Comparison of ENCODE assay signal across 21 cellular contexts in the genomic region with DNA sequence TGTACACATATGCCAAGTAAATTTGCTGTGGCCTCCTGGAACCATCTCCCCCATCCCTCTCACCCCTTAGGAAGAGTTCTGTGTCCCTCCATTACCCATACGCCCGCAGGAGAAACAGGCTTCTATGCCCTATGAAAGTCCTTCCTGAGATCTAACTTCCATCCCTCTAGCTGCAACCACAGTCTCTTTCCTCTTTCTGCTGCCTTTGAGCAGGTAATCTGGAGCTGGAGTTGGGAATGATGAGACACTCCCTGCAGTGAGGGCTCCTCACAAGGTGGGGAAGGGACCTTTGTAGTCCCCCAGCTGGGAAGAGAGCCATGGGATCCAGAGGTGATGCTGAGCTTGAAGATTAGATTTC. TPM values are rescaled to one million over a fixed set of nuclear protein-coding genes. Genes with fewer than 3 reads are reported as not detected.
DNase-seq lines count a peak whose midpoint lies in the region; ATAC-seq and TF ChIP-seq lines count a peak whose summit lies in the region.
"Had no signal": no experiment of that assay in that cellular context is flagged by ENCODE, and none has a peak within 500 bp of the region (broad histone marks: within the 10 kb centered on the region; RNA-seq: fewer than 3 reads in every experiment).

No MANE protein-coding gene starts in this region.

- H3K36me3 Mint-ChIP-seq in activated CD4-positive, alpha-beta T cell treated with anti-CD3 and anti-CD28 coated beads for 36 hours (ENCODE audit: low read depth), result peaks cover 14% of the 10 kb centered on the region
- H3K36me3 Mint-ChIP-seq in brain, result peaks cover 20% of the 10 kb centered on the region
- H3K36me3 Mint-ChIP-seq in nephron progenitor cell (ENCODE audit: low read depth), result peaks cover 22% of the 10 kb centered on the region

- CTCF ChIA-PET in activated CD4-positive, alpha-beta T cell treated with anti-CD3 and anti-CD28 coated beads for 36 hours (lab: Charles Lee), result interaction anchor here (0.7 to 0.8 kb wide), 2 partner anchors 28 to 742 kb away, joined by 4 to 5 read pairs; no protein-coding TSS in a partner anchor

- peak overlapping the region; percentile 33 for H3K27ac Mint-ChIP-seq in activated CD4-positive, alpha-beta T cell treated with anti-CD3 and anti-CD28 coated beads for 36 hours
- H3K27ac Mint-ChIP-seq in brain (peak overlapping the region in 2 of 5 experiments; percentile 3 to 47), nephron progenitor cell (no peak overlapping the region)
- H3K27ac Mint-ChIP-seq: H9, HFFc6, IgD-negative memory B cell had no signal

- H3K27me3 Mint-ChIP-seq in activated CD4-positive, alpha-beta T cell treated with anti-CD3 and anti-CD28 coated beads for 36 hours, result peaks cover 26% of the 10 kb centered on the region
- H3K27me3 Mint-ChIP-seq in brain (peaks cover 15% of the 10 kb centered on the region), nephron progenitor cell (ENCODE audit: low read depth, poor library complexity) (peaks cover 50% of the 10 kb centered on the region)

- H3K9me3 Mint-ChIP-seq in activated CD4-positive, alpha-beta T cell treated with anti-CD3 and anti-CD28 coated beads for 36 hours (ENCODE audit: low read depth), result no peaks in the 10 kb centered on the region
- H3K9me3 Mint-ChIP-seq in brain (peaks cover 9 to 15% (median 11%) of the 10 kb centered on the region in 5 experiments), nephron progenitor cell (peaks cover 19% of the 10 kb centered on the region)

- POLR2A ChIA-PET in activated CD4-positive, alpha-beta T cell treated with anti-CD3 and anti-CD28 coated beads for 36 hours (lab: Charles Lee), result no interaction called here

- peaks cover 6% of the 10 kb centered on the region for H3K4me1 Mint-ChIP-seq in activated CD4-positive, alpha-beta T cell treated with anti-CD3 and anti-CD28 coated beads for 36 hours
- H3K4me1 Mint-ChIP-seq in brain (peaks cover 33% of the 10 kb centered on the region), nephron progenitor cell (peaks cover 59% of the 10 kb centered on the region)

- no peak overlapping the region for H3K4me3 Mint-ChIP-seq in activated CD4-positive, alpha-beta T cell treated with anti-CD3 and anti-CD28 coated beads for 36 hours
- H3K4me3 Mint-ChIP-seq in brain, result peak overlapping the region in 4 of 5 experiments; percentile 68 to 88 (median 69)
- H3K4me3 Mint-ChIP-seq in nephron progenitor cell, result peak overlapping the region; percentile 30
- H3K4me3 Mint-ChIP-seq: HFFc6 had no signal

- intact Hi-C loops in activated CD4-positive, alpha-beta T cell treated with anti-CD3 and anti-CD28 coated beads for 36 hours (cut with DNase I, micrococcal nuclease), result loop anchor here in 1 of 2 experiments (10.0 kb wide), 1 partner anchor 173 kb away; no protein-coding TSS in a partner anchor

- DNase-seq in activated CD4-positive, alpha-beta T cell treated with anti-CD3 and anti-CD28 coated beads for 36 hours, result no peak
- DNase-seq in activated CD4-positive, alpha-beta T cell treated with anti-CD3 and anti-CD28 coated beads for 1 hour, result no peak
- DNase-seq in nephron progenitor cell, result no peak
- no peak for DNase-seq in activated CD8-positive, alpha-beta memory T cell treated with anti-CD3 and anti-CD28 coated beads, Interleukin-2, amount 50 U/mL, for 4 hours
- no peak for DNase-seq in 8988T
- DNase-seq: DMS53, GF-D8, H9, HFFc6, Kasumi-1, NCI-H1694, NCI-H2081, NCI-H2171, NCI-H345, Peyer's patch had no signal

- no peak for TF ChIP-seq CTCF in brain (conservative IDR thresholded peaks at IDR 0.05)
- no peak for TF ChIP-seq CTCF in nephron progenitor cell (IDR thresholded peaks at IDR 0.05)

- ATAC-seq in activated CD4-positive, alpha-beta T cell treated with anti-CD3 and anti-CD28 coated beads for 36 hours, result no peak
- no peak for ATAC-seq in GM18511 (IDR thresholded peaks at IDR 0.05; ENCODE audit: unreplicated experiment)
- ATAC-seq in HG03095 (IDR thresholded peaks at IDR 0.05; ENCODE audit: unreplicated experiment), result no peak
- ATAC-seq: SK-N-SH treated with all-trans-retinoic acid at 6 μM for 48 hours had no signal

RNA-seq across cellular contexts. Expression of a gene that starts 2.0 kb away (rescaled TPM):
- under 1 TPM; 0.43 to 0.58 TPM for total RNA-seq in activated CD4-positive, alpha-beta T cell treated with anti-CD3 and anti-CD28 coated beads for 36 hours
- 1.8 TPM for polyA plus RNA-seq in brain (ENCODE audit: insufficient read depth, low read depth, low replicate concordance)
- total RNA-seq: MCF 10A had no signal
- polyA plus RNA-seq: IgD-negative memory B cell had no signal
